Comparison of ENCODE assay signal across 27 cellular contexts in genomic region chr10:116744849-116745248, GRCh38.
"Had no signal": no experiment of that assay in that cellular context is flagged by ENCODE, and none has a peak within 500 bp of the region (broad histone marks: within the 10 kb centered on the region; RNA-seq: fewer than 3 reads in every experiment).

No MANE protein-coding gene starts in this region.

- H3K9me3 ChIP-seq: gastroesophageal sphincter, spleen, testis, transverse colon had no signal

- H3K4me3 ChIP-seq: coronary artery, dorsolateral prefrontal cortex, gastroesophageal sphincter, hepatocyte, spleen, testis, transverse colon had no signal

- H3K27me3 ChIP-seq: brain microvascular endothelial cell, gastroesophageal sphincter, testis had no signal

- H3K9ac ChIP-seq: parathyroid adenoma had no signal

- H3K79me2 ChIP-seq: hepatocyte had no signal

- H3K27ac ChIP-seq: brain microvascular endothelial cell, coronary artery, dorsolateral prefrontal cortex, gastroesophageal sphincter, hepatocyte, parathyroid adenoma, spleen, testis, transverse colon had no signal

- H3K9me3 Mint-ChIP-seq: activated B cell treated with CpG ODN at 0.5 μM for 24 hours; activated CD8-positive, alpha-beta T cell treated with anti-CD3 and anti-CD28 coated beads for 36 hours; T-helper 2 cell treated with Interferon-gamma antibody and Interleukin-4, amounts not matched to agents 5 μg/mL and 100 μg/mL, for 36 hours had no signal

- H3K36me3 ChIP-seq: brain microvascular endothelial cell, gastroesophageal sphincter, spleen, transverse colon had no signal

- DNase-seq: activated B cell treated with CpG ODN at 0.5 μM for 24 hours; activated CD4-positive, alpha-beta T cell treated with anti-CD3 and anti-CD28 coated beads, Interleukin-2, amount 50 U/mL, for 1 hour; activated CD8-positive, alpha-beta T cell treated with anti-CD3 and anti-CD28 coated beads for 36 hours; activated naive CD4-positive, alpha-beta T cell; activated T-cell treated with anti-CD3 and anti-CD28 coated beads, Interleukin-2, amount 50 U/mL, for 72 hours; aorta; brain microvascular endothelial cell; dorsolateral prefrontal cortex; effector memory CD8-positive, alpha-beta T cell; erythroblast; left colon; midbrain; nephron progenitor cell; occipital lobe; right cardiac atrium; spleen; stimulated activated naive CD4-positive, alpha-beta T cell treated with Interleukin-2 at 50 U/mL for 16 hours; T-helper 1 cell; testis; transverse colon had no signal

- H3K27ac Mint-ChIP-seq: activated B cell treated with CpG ODN at 0.5 μM for 24 hours; activated CD8-positive, alpha-beta T cell treated with anti-CD3 and anti-CD28 coated beads for 36 hours; activated naive CD8-positive, alpha-beta T cell; activated T-cell treated with anti-CD3 and anti-CD28 coated beads, Interleukin-2, amount 50 U/mL, for 72 hours; effector memory CD8-positive, alpha-beta T cell; nephron progenitor cell; T-helper 2 cell treated with Interferon-gamma antibody and Interleukin-4, amounts not matched to agents 5 μg/mL and 100 μg/mL, for 36 hours had no signal

- H3K4me2 ChIP-seq: hepatocyte had no signal

- H3K4me3 Mint-ChIP-seq: activated CD8-positive, alpha-beta T cell treated with anti-CD3 and anti-CD28 coated beads for 36 hours; activated naive CD8-positive, alpha-beta T cell; activated T-cell treated with anti-CD3 and anti-CD28 coated beads, Interleukin-2, amount 50 U/mL, for 72 hours; T-helper 2 cell treated with Interferon-gamma antibody and Interleukin-4, amounts not matched to agents 5 μg/mL and 100 μg/mL, for 36 hours had no signal

- ATAC-seq: activated CD8-positive, alpha-beta T cell treated with anti-CD3 and anti-CD28 coated beads for 36 hours; activated T-cell treated with anti-CD3 and anti-CD28 coated beads, Interleukin-2, amount 50 U/mL, for 72 hours; effector memory CD8-positive, alpha-beta T cell; gastroesophageal sphincter; left colon; right cardiac atrium had no signal

- FAIRE-seq: keratinocyte had no signal

- H2AFZ ChIP-seq: hepatocyte, parathyroid adenoma had no signal
